ENCODE assay signal across 31 cellular contexts in the genomic region with DNA sequence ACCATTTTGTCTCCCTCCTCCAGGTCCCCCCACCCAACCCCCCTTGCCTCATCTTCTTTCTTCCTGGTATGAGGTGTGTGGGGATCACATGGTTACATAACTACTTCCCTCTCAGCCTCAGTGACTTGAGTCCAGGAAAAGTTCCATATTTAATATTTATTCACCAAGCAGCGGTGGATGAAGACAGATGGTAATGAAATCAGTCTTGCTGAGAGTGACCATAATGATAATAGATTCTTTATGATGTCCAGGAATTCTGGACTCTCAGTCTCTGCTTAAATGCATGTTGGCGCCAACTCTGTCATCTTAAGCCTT.
"Had no signal": no experiment of that assay in that cellular context is flagged by ENCODE, and none has a peak within 500 bp of the region (broad histone marks: within the 10 kb centered on the region; RNA-seq: fewer than 3 reads in every experiment).

No MANE protein-coding gene starts in this region.

- H3K4me3 Mint-ChIP-seq: activated CD4-positive, alpha-beta memory T cell treated with anti-CD3 and anti-CD28 coated beads, Interleukin-2, amount 10 ng/mL, durations not matched to agents 7 days and 5 days; activated naive CD8-positive, alpha-beta T cell treated with anti-CD3 and anti-CD28 coated beads for 36 hours; activated T-cell treated with anti-CD3 and anti-CD28 coated beads, Interleukin-2, amount 50 U/mL, for 72 hours; activated T-helper 17 cell treated with anti-CD3 and anti-CD28 coated beads, Interleukin-2, amount 50 U/mL, for 72 hours had no signal

- ATAC-seq: activated T-cell treated with anti-CD3 and anti-CD28 coated beads, Interleukin-2, amount 50 U/mL, for 72 hours; activated T-helper 17 cell treated with anti-CD3 and anti-CD28 coated beads, Interleukin-2, amount 50 U/mL, for 72 hours; Panc1 had no signal

- H3K4me1 Mint-ChIP-seq: activated CD4-positive, alpha-beta memory T cell treated with anti-CD3 and anti-CD28 coated beads, Interleukin-2, amount 10 ng/mL, durations not matched to agents 7 days and 5 days; activated naive CD8-positive, alpha-beta T cell treated with anti-CD3 and anti-CD28 coated beads for 36 hours; activated T-helper 17 cell treated with anti-CD3 and anti-CD28 coated beads, Interleukin-2, amount 50 U/mL, for 72 hours had no signal

- H3K9me3 ChIP-seq: breast epithelium, SJSA1 had no signal

- H3K36me3 Mint-ChIP-seq: activated naive CD8-positive, alpha-beta T cell treated with anti-CD3 and anti-CD28 coated beads for 36 hours had no signal

- DNase-seq: activated CD4-positive, alpha-beta memory T cell treated with anti-CD3 and anti-CD28 coated beads, Interleukin-2, amount 10 ng/mL, durations not matched to agents 7 days and 5 days; activated CD4-positive, alpha-beta T cell treated with anti-CD3 and anti-CD28 coated beads for 1 hour; activated CD4-positive, alpha-beta T cell treated with anti-CD3 and anti-CD28 coated beads for 48 hours; activated CD4-positive, CD25-positive, alpha-beta regulatory T cell; activated CD8-positive, alpha-beta memory T cell treated with anti-CD3 and anti-CD28 coated beads for 24 hours; activated effector memory CD4-positive, alpha-beta T cell treated with anti-CD3 and anti-CD28 coated beads, Interleukin-2, amount 50 U/mL, for 16 hours; activated naive CD4-positive, alpha-beta T cell; activated naive CD4-positive, alpha-beta T cell treated with anti-CD3 and anti-CD28 coated beads, Interleukin-2, amount 50 U/mL, for 16 hours; activated naive CD8-positive, alpha-beta T cell treated with anti-CD3 and anti-CD28 coated beads for 36 hours; activated T-cell treated with anti-CD3 and anti-CD28 coated beads, Interleukin-2, amount 50 U/mL, for 1 hour; activated T-cell treated with anti-CD3 and anti-CD28 coated beads, Interleukin-2, amount 50 U/mL, for 72 hours; amniotic stem cell; aorta; MM.1S; MV-4-11; NCI-H1092 treated with DMSO at 0.1 percent for 48 hours; NCI-H146; NCI-H187 treated with DMSO at 0.1 percent for 48 hours; NCI-H2081 treated with DMSO at 0.1 percent for 48 hours; NCI-H524 treated with DMSO at 0.1 percent for 48 hours; SHP77 treated with DMSO at 0.1 percent for 48 hours; SW 1271; T-helper 1 cell; T-helper 2 cell; T-helper 9 cell; WERI-Rb-1 had no signal

- H3K36me3 ChIP-seq: breast epithelium, SJSA1, WERI-Rb-1 had no signal

- H3K27ac ChIP-seq: breast epithelium, KMS-11, SJSA1, WERI-Rb-1 had no signal

- H3K9ac ChIP-seq: KMS-11 had no signal

- H3K27me3 ChIP-seq: breast epithelium had no signal

- H3K4me3 ChIP-seq: breast epithelium, SJSA1 had no signal

- H3K27ac Mint-ChIP-seq: activated CD4-positive, alpha-beta memory T cell treated with anti-CD3 and anti-CD28 coated beads, Interleukin-2, amount 10 ng/mL, durations not matched to agents 7 days and 5 days; activated naive CD8-positive, alpha-beta T cell treated with anti-CD3 and anti-CD28 coated beads for 36 hours; activated T-cell treated with anti-CD3 and anti-CD28 coated beads, Interleukin-2, amount 50 U/mL, for 72 hours; activated T-helper 17 cell treated with anti-CD3 and anti-CD28 coated beads, Interleukin-2, amount 50 U/mL, for 72 hours had no signal

- H3K4me2 ChIP-seq: KMS-11 had no signal

- H3K9me3 Mint-ChIP-seq: activated CD4-positive, alpha-beta memory T cell treated with anti-CD3 and anti-CD28 coated beads, Interleukin-2, amount 10 ng/mL, durations not matched to agents 7 days and 5 days; activated naive CD8-positive, alpha-beta T cell treated with anti-CD3 and anti-CD28 coated beads for 36 hours; activated T-cell treated with anti-CD3 and anti-CD28 coated beads, Interleukin-2, amount 50 U/mL, for 72 hours; activated T-helper 17 cell treated with anti-CD3 and anti-CD28 coated beads, Interleukin-2, amount 50 U/mL, for 72 hours had no signal
